31 cellular contexts compared by ENCODE assay signal in the genomic region with DNA sequence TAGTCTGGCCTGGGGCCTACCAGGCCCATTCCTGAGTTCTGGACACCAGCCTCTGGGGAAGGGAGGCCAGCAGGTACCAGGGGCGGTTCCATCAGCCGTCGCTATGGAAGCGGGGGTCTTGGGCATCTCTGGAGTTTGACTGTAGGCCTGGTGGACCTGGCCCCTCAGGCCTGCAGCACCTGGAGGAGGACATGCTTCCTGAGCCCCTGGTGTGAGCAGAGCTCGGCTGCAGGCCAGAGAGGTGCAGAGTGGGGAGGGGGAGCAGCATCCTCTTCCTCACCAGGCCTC. TPM values are rescaled to one million over a fixed set of nuclear protein-coding genes. Genes with fewer than 3 reads are reported as not detected.
"Had no signal": no experiment of that assay in that cellular context is flagged by ENCODE, and none has a peak within 500 bp of the region (broad histone marks: within the 10 kb centered on the region; RNA-seq: fewer than 3 reads in every experiment).

No MANE protein-coding gene starts in this region.

- H3K9me3 Mint-ChIP-seq: memory B cell, natural killer cell, type B pancreatic cell had no signal

- H3K27ac Mint-ChIP-seq: memory B cell, natural killer cell, type B pancreatic cell had no signal

- H3K36me3 ChIP-seq: gastrocnemius medialis, prostate gland, right atrium auricular region, stomach had no signal

- ATAC-seq: gastrocnemius medialis, left lobe of liver, sciatic nerve had no signal

- H3K4me2 ChIP-seq: smooth muscle cell had no signal

- DNase-seq: cortex of kidney; effector CD4-positive, alpha-beta T cell; foreskin fibroblast; gastrocnemius medialis; natural killer cell; stimulated activated CD4-positive, alpha-beta T cell treated with anti-CD3 and anti-CD28 coated beads, Interleukin-12 subunit alpha, Interleukin-12 subunit beta, amount 100 ng/mL, for 4 hours; stimulated activated CD4-positive, alpha-beta T cell treated with anti-CD3 and anti-CD28 coated beads, Interleukin-1b, Interleukin-23, amount 100 ng/mL, for 48 hours; stimulated activated CD4-positive, alpha-beta T cell treated with anti-CD3 and anti-CD28 coated beads, Interleukin-4, amount 100 ng/mL, for 1 hour; stimulated activated CD8-positive, alpha-beta memory T cell treated with anti-CD3 and anti-CD28 coated beads, Interleukin-4, amount 100 ng/mL, for 48 hours; stimulated activated naive CD4-positive, alpha-beta T cell treated with Interleukin-2 at 50 U/mL for 16 hours; stomach; testis; tibial artery had no signal

- H3K27me3 ChIP-seq: right atrium auricular region, stomach, testis had no signal

- H3K9me3 ChIP-seq: gastrocnemius medialis, prostate gland, right atrium auricular region, stomach, testis, tibial artery had no signal

- H3K27ac ChIP-seq: gastrocnemius medialis, prostate gland, right atrium auricular region, stomach, testis, tibial artery had no signal

- H3K4me3 ChIP-seq: gastrocnemius medialis, lung, prostate gland, right atrium auricular region, smooth muscle cell, stomach, testis, tibial artery had no signal

- H3K4me3 Mint-ChIP-seq: memory B cell, natural killer cell, type B pancreatic cell had no signal

- H3K4me1 ChIP-seq: prostate gland, tibial artery had no signal

- H3K36me3 Mint-ChIP-seq: memory B cell, natural killer cell, type B pancreatic cell had no signal

RNA-seq across cellular contexts. Expression of gene MYBPH, which starts 7.8 kb away (rescaled TPM):
- total RNA-seq: dermis microvascular lymphatic vessel endothelial cell, glomerular endothelial cell, left lobe of liver, lung, mononuclear cell, natural killer cell, osteocyte, right atrium auricular region, sciatic nerve, stomach, subcutaneous adipose tissue had no signal
- polyA plus RNA-seq: esophagus, keratinocyte, liver, neural cell, urinary bladder had no signal

RNA-seq across cellular contexts. Expression of gene CHI3L1, which starts 18.6 kb away (rescaled TPM):
- total RNA-seq: osteocyte had no signal
- polyA plus RNA-seq: neural cell had no signal

RNA-seq across cellular contexts. Expression of gene ADORA1, which starts 40.3 kb away (rescaled TPM):
- total RNA-seq: dermis microvascular lymphatic vessel endothelial cell, glomerular endothelial cell, mononuclear cell, natural killer cell had no signal
